Comparison of ENCODE assay signal across 8 cellular contexts in the genomic region with DNA sequence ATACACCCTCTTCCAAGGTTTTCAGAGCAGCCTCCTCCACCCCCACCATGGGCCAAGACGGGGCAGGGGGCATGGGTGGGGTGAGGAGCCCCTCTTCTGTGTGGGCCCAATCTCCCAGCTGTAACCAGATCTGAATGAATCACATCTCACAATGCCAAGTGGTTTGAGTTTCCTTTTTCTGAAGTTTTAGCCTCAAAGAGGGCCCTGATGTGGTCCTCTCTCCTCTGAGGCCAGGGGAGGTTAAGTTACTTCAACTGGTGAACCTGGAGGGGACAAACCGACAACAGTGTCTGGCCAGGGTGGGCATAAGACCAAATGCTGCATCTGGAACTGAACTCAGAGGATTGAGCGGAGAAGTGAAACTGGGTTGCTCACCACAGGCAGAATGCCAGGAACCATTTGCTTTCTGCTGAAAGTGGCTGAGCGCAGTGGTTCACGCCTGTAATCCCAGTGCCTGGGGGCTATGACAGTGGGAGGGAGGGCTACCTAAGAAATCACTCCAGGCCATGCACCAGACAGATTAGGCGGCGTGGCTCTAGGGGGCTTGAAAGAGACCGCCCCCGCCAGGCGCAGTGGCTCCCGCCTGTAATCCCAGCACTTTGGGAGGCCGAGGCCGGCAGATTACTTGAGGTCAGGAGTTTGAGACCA.
DNase-seq lines count a peak whose midpoint lies in the region; TF ChIP-seq lines count a peak whose summit lies in the region.

No MANE protein-coding gene starts in this region.

- H3K27me3 Mint-ChIP-seq in T-helper 2 cell treated with Interferon-gamma antibody and Interleukin-4, amounts not matched to agents 5 μg/mL and 100 μg/mL, for 36 hours (ENCODE audit: low read depth) = peaks cover 23% of the 10 kb centered on the region

- H3K4me1 ChIP-seq in rectal smooth muscle tissue (ENCODE audit: control insufficient read depth, insufficient read depth, low read length) = no peaks in the 10 kb centered on the region

- H3K27ac ChIP-seq in rectal smooth muscle tissue (ENCODE audit: low read depth, low read length) = peak overlapping the region; percentile 51

- no peak for TF ChIP-seq CTCF in WI38 (IDR thresholded peaks at IDR 0.05; ENCODE audit: low read depth, low read length)

- H3K4me3 ChIP-seq in WI38 (ENCODE audit: low read depth, low read length) (peak overlapping the region; percentile 49), rectal smooth muscle tissue (ENCODE audit: low read length) (no peak overlapping the region)

- no peaks in the 10 kb centered on the region for H3K36me3 ChIP-seq in rectal smooth muscle tissue (ENCODE audit: control insufficient read depth, insufficient read depth, low read length)

- H3K4me3 Mint-ChIP-seq in T-helper 2 cell treated with Interferon-gamma antibody and Interleukin-4, amounts not matched to agents 5 μg/mL and 100 μg/mL, for 36 hours = peak overlapping the region; percentile 86

- DNase-seq in T-helper 2 cell treated with Interferon-gamma antibody and Interleukin-4, amounts not matched to agents 5 μg/mL and 100 μg/mL, for 36 hours (ENCODE audit: low spot score) = peak; percentile 5
- DNase-seq in T-helper 2 cell (no peak), fibroblast of the conjunctiva (ENCODE audit: low read depth) (peak; percentile 77), activated gamma-delta T cell (lab: John Stamatoyannopoulos, UW) (no peak), ACHN (no peak), SW480 (ENCODE audit: low spot score) (no peak)

- H3K9ac ChIP-seq in rectal smooth muscle tissue (ENCODE audit: low read length) = no peak overlapping the region

- peaks cover 18% of the 10 kb centered on the region for H3K4me1 Mint-ChIP-seq in T-helper 2 cell treated with Interferon-gamma antibody and Interleukin-4, amounts not matched to agents 5 μg/mL and 100 μg/mL, for 36 hours (ENCODE audit: low read depth)

- H3K9me3 Mint-ChIP-seq in T-helper 2 cell treated with Interferon-gamma antibody and Interleukin-4, amounts not matched to agents 5 μg/mL and 100 μg/mL, for 36 hours = peaks cover 4% of the 10 kb centered on the region

- peak overlapping the region; percentile 96 for H3K27ac Mint-ChIP-seq in T-helper 2 cell treated with Interferon-gamma antibody and Interleukin-4, amounts not matched to agents 5 μg/mL and 100 μg/mL, for 36 hours

- H3K36me3 Mint-ChIP-seq in T-helper 2 cell treated with Interferon-gamma antibody and Interleukin-4, amounts not matched to agents 5 μg/mL and 100 μg/mL, for 36 hours (ENCODE audit: low read depth) = peaks cover 2% of the 10 kb centered on the region

- in situ Hi-C loops in ACHN (cut with HindIII; ENCODE audit: low pct_ligation_motif_present, low pct_unique_long_range_greater_than_20kb, low sequenced_read_pairs) = no loop called here

- peaks cover 3% of the 10 kb centered on the region for H3K27me3 ChIP-seq in rectal smooth muscle tissue (ENCODE audit: control insufficient read depth, insufficient read depth, low read length)

Comparison
In these comparisons a context has a peak if more than half of its experiments do, and no peak if none do; other contexts are left out.
1. DNase-seq: peak in T-helper 2 cell treated with Interferon-gamma antibody and Interleukin-4, amounts not matched to agents 5 μg/mL and 100 μg/mL, for 36 hours (single experiment) and fibroblast of the conjunctiva (single experiment); none in T-helper 2 cell (0 of 5), activated gamma-delta T cell (single experiment), ACHN (single experiment) and SW480 (single experiment).